In genomic region chr5:173671121-173671949, GRCh38 we compare ENCODE assay signal across 10 cellular contexts. TPM values are rescaled to one million over a fixed set of nuclear protein-coding genes. Genes with fewer than 3 reads are reported as not detected.
DNase-seq lines count a peak whose midpoint lies in the region; ATAC-seq, FAIRE-seq and TF ChIP-seq lines count a peak whose summit lies in the region.
"Had no signal": no experiment of that assay in that cellular context is flagged by ENCODE, and none has a peak within 500 bp of the region (broad histone marks: within the 10 kb centered on the region; RNA-seq: fewer than 3 reads in every experiment).

No MANE protein-coding gene starts in this region.

- H3K4me3 Mint-ChIP-seq in GM23338 = no peak overlapping the region; the same call in 2 of the 3 replicates
- no peak overlapping the region for H3K4me3 Mint-ChIP-seq in stimulated activated effector memory CD8-positive, alpha-beta T cell treated with anti-CD3 and anti-CD28 coated beads, Interleukin-12 subunit alpha, Interleukin-12 subunit beta, amount 100 ng/mL, for 72 hours

- peaks cover 35% of the 10 kb centered on the region for H3F3A ChIP-seq in GM23338 (replicated peaks; ENCODE audit: low read depth)

- H3K27ac Mint-ChIP-seq in GM23338 = peak overlapping the region; percentile 97
- no peak overlapping the region for H3K27ac Mint-ChIP-seq in stimulated activated effector memory CD8-positive, alpha-beta T cell treated with anti-CD3 and anti-CD28 coated beads, Interleukin-12 subunit alpha, Interleukin-12 subunit beta, amount 100 ng/mL, for 72 hours

- H3K9me3 ChIP-seq in small intestine (ENCODE audit: control insufficient read depth, low read depth) = no peaks in the 10 kb centered on the region

- peaks cover 3% of the 10 kb centered on the region; the same call in 1 of the 2 replicates for H3K36me3 ChIP-seq in GM23338 (ENCODE audit: insufficient read depth)
- H3K36me3 ChIP-seq in small intestine (ENCODE audit: control insufficient read depth in 2 of 2, insufficient read depth in 2 of 2, low read length in 2 of 2) = no peaks in the 10 kb centered on the region
- H3K36me3 ChIP-seq in H7 (replicated peaks; ENCODE audit: control insufficient read depth, insufficient read depth, low read length) = no peaks in the 10 kb centered on the region; the same call in 1 of the 2 replicates

- ATAC-seq in GM23338 (no peak), left lobe of liver (peak; percentile 82), HG02759 (IDR thresholded peaks at IDR 0.05; ENCODE audit: unreplicated experiment) (no peak)
- no peak for ATAC-seq in stimulated activated effector memory CD8-positive, alpha-beta T cell treated with anti-CD3 and anti-CD28 coated beads, Interleukin-12 subunit alpha, Interleukin-12 subunit beta, amount 100 ng/mL, for 72 hours

- H2AFZ ChIP-seq in GM23338 = peak overlapping the region; percentile 59; the same call in 1 of the 2 replicates

- H3K4me3 ChIP-seq in GM23338 = no peak overlapping the region
- no peak overlapping the region for H3K4me3 ChIP-seq in choroid plexus epithelial cell (ENCODE audit: low read depth, low read length)
- no peak overlapping the region for H3K4me3 ChIP-seq in small intestine (ENCODE audit: low read depth in 1 of 2, low read length in 2 of 2)
- H3K4me3 ChIP-seq in H7 (ENCODE audit: insufficient read depth, low read depth, low read length) = no peak overlapping the region

- TF ChIP-seq CTCF in GM23338 (conservative IDR thresholded peaks at IDR 0.05; ENCODE audit: low read depth in 2 of 2) = no peak
- TF ChIP-seq CTCF in choroid plexus epithelial cell (conservative IDR thresholded peaks at IDR 0.05; ENCODE audit: low read depth, low read length) = no peak

- H3K9me2 ChIP-seq in GM23338 (ENCODE audit: insufficient read depth) = peaks cover 10% of the 10 kb centered on the region

- H3K27me3 ChIP-seq in GM23338 (ENCODE audit: insufficient read depth) = no peaks in the 10 kb centered on the region
- no peaks in the 10 kb centered on the region for H3K27me3 ChIP-seq in small intestine (ENCODE audit: control insufficient read depth in 2 of 2, insufficient read depth in 2 of 2, low read length in 2 of 2)
- no peaks in the 10 kb centered on the region for H3K27me3 ChIP-seq in H7 (ENCODE audit: control insufficient read depth, insufficient read depth, low read length)

- DNase-seq in GM23338 (ENCODE audit: low spot score) (no peak), choroid plexus epithelial cell (ENCODE audit: low read depth) (peak; percentile 13), left lobe of liver (ENCODE audit: low spot score) (peak; percentile 89), small intestine (peak; percentile 45), H7 (no peak), HuH-7 (ENCODE audit: low spot score) (no peak)
- no peak for DNase-seq in stimulated activated effector memory CD8-positive, alpha-beta T cell treated with anti-CD3 and anti-CD28 coated beads, Interleukin-12 subunit alpha, Interleukin-12 subunit beta, amount 100 ng/mL, for 72 hours (ENCODE audit: low spot score in 2 of 2)
- DNase-seq: DMS53 had no signal

- no peaks in the 10 kb centered on the region; the same call in 1 of the 2 replicates for H3K79me2 ChIP-seq in GM23338 (replicated peaks; ENCODE audit: insufficient read depth)

- H3K4me1 ChIP-seq in GM23338 (ENCODE audit: insufficient read depth) (peaks cover 39% of the 10 kb centered on the region), small intestine (ENCODE audit: control insufficient read depth in 2 of 2, insufficient read depth in 1 of 2, low read depth in 1 of 2, low read length in 1 of 2) (no peaks in the 10 kb centered on the region)

- peak overlapping the region; percentile 87 for H3K27ac ChIP-seq in GM23338 (ENCODE audit: low read depth)
- H3K27ac ChIP-seq in small intestine (ENCODE audit: low read depth in 1 of 2, low read length in 1 of 2) = peak overlapping the region in 1 of 2 donors; percentile 36

- H3K4me2 ChIP-seq in GM23338 = peak overlapping the region; percentile 32

- no peak for FAIRE-seq in small intestine (lab: Jason Lieb, UNC)
- FAIRE-seq: colon had no signal

- H3K27me3 Mint-ChIP-seq in GM23338 (ENCODE audit: insufficient read depth, low read depth, poor library complexity) = peaks cover 31% of the 10 kb centered on the region

- WGBS in small intestine, 3 donors = 40 to 66% (median 57%) methylated on average over 16 of the region's 16 CpGs

- H3K36me3 Mint-ChIP-seq in GM23338 (ENCODE audit: low read depth) = peaks cover 82% of the 10 kb centered on the region
- no peaks in the 10 kb centered on the region for H3K36me3 Mint-ChIP-seq in stimulated activated effector memory CD8-positive, alpha-beta T cell treated with anti-CD3 and anti-CD28 coated beads, Interleukin-12 subunit alpha, Interleukin-12 subunit beta, amount 100 ng/mL, for 72 hours

- H4K20me1 ChIP-seq in GM23338 (replicated peaks; ENCODE audit: insufficient read depth) = no peaks in the 10 kb centered on the region

- peaks cover 80% of the 10 kb centered on the region for H3K9me3 Mint-ChIP-seq in GM23338
- H3K9me3 Mint-ChIP-seq in stimulated activated effector memory CD8-positive, alpha-beta T cell treated with anti-CD3 and anti-CD28 coated beads, Interleukin-12 subunit alpha, Interleukin-12 subunit beta, amount 100 ng/mL, for 72 hours = no peaks in the 10 kb centered on the region

- peaks cover 48% of the 10 kb centered on the region for H3K4me1 Mint-ChIP-seq in GM23338
- H3K4me1 Mint-ChIP-seq in stimulated activated effector memory CD8-positive, alpha-beta T cell treated with anti-CD3 and anti-CD28 coated beads, Interleukin-12 subunit alpha, Interleukin-12 subunit beta, amount 100 ng/mL, for 72 hours = no peaks in the 10 kb centered on the region

TF ChIP-seq in GM23338, 12 proteins besides CTCF, POLR2A, EP300 and RAD21:
- no peak for TF ChIP-seq EZH2 (IDR thresholded peaks at IDR 0.05; ENCODE audit: low read depth, unreplicated experiment)
- no peak for TF ChIP-seq NANOG (IDR thresholded peaks at IDR 0.05; ENCODE audit: borderline replicate concordance)
- no peak for TF ChIP-seq STAT1 (IDR thresholded peaks at IDR 0.05; ENCODE audit: unreplicated experiment)
- TF ChIP-seq ETS1 (IDR thresholded peaks at IDR 0.05) = no peak
- no peak for TF ChIP-seq REST (IDR thresholded peaks at IDR 0.05; ENCODE audit: unreplicated experiment)

RNA-seq across cellular contexts. Expression of gene BOD1, which starts 54.9 kb away (rescaled TPM):
- total RNA-seq in GM23338 (2014; rRNA removed; shearing (Covaris generic)) = 135 and 141 TPM in 2 replicates
- polyA plus RNA-seq in GM23338 (2016; fragmentation: Nextera tagmentation; extraction: Ambion mirVana) (92.7 and 94.7 TPM in 2 replicates), small intestine (10 to 100 TPM; 22.4 to 48.8 (median 24.3) TPM)
- 12.1 TPM for total RNA-seq in left lobe of liver
- 140 and 168 TPM in 2 replicates for total RNA-seq in H7 (2014; rRNA removed; shearing (Covaris generic))

Comparison
In these comparisons a context has a peak if more than half of its experiments do, and no peak if none do; other contexts are left out.
1. DNase-seq: peak in choroid plexus epithelial cell (single experiment), left lobe of liver (single experiment) and small intestine (single experiment); none in GM23338 (single experiment), H7 (single experiment), HuH-7 (single experiment) and stimulated activated effector memory CD8-positive, alpha-beta T cell treated with anti-CD3 and anti-CD28 coated beads, Interleukin-12 subunit alpha, Interleukin-12 subunit beta, amount 100 ng/mL, for 72 hours (0 of 2).
2. RNA of gene BOD1, which starts 54.9 kb away (total RNA-seq): 135 to 141 TPM in GM23338 and 140 to 168 TPM in H7; 12.1 TPM in left lobe of liver (single experiment); every median in the first group is over 10 times any median in the second.